8 cellular contexts compared by ENCODE assay signal in genomic region chr3:50246517-50246954, GRCh38. TPM values are rescaled to one million over a fixed set of nuclear protein-coding genes. Genes with fewer than 3 reads are reported as not detected.
DNase-seq lines count a peak whose midpoint lies in the region; ATAC-seq and TF ChIP-seq lines count a peak whose summit lies in the region.

No MANE protein-coding gene starts in this region.

- DNase-seq in AG10803 (ENCODE audit: low read depth) (peak; percentile 84), coronary artery (ENCODE audit: low spot score) (no peak), NCI-H748 (lab: John Stamatoyannopoulos, UW; ENCODE audit: unreplicated experiment) (no peak)
- peak; percentile 87 for DNase-seq in Jurkat, Clone E6-1 (ENCODE audit: low read depth, low spot score)
- DNase-seq in activated CD4-positive, alpha-beta T cell treated with anti-CD3 and anti-CD28 coated beads for 24 hours (ENCODE audit: low read depth in 2 of 2): peak; percentile 71 to 73
- peak; percentile 78 to 94 for DNase-seq in stimulated activated CD8-positive, alpha-beta memory T cell treated with anti-CD3 and anti-CD28 coated beads, Interleukin-7, amount 100 ng/mL, for 48 hours (ENCODE audit: extremely low read depth in 1 of 2, low read depth in 1 of 2)

- H3K9ac ChIP-seq in mucosa of rectum (ENCODE audit: low read depth in 1 of 2, low read length in 2 of 2): peak overlapping the region; percentile 70 to 72

- TF ChIP-seq CTCF in AG10803 (conservative IDR thresholded peaks at IDR 0.05; ENCODE audit: low read length) (no peak), coronary artery (IDR thresholded peaks at IDR 0.05) (peak; percentile 41)

- H3K36me3 ChIP-seq in mucosa of rectum (ENCODE audit: control insufficient read depth in 2 of 2, insufficient read depth in 2 of 2, low read length in 2 of 2): peaks cover 4 to 13% of the 10 kb centered on the region in 2 donors

- peak; percentile 31 for ATAC-seq in GM21367 (IDR thresholded peaks at IDR 0.05; ENCODE audit: unreplicated experiment)

- H3K27ac ChIP-seq in coronary artery: peak overlapping the region; percentile 38 to 91
- peak overlapping the region; percentile 26 to 81 for H3K27ac ChIP-seq in mucosa of rectum (ENCODE audit: low read depth in 2 of 2, low read length in 2 of 2)

- H3K27me3 ChIP-seq in mucosa of rectum (ENCODE audit: control insufficient read depth in 2 of 2, insufficient read depth in 2 of 2, low read length in 2 of 2): no peaks in the 10 kb centered on the region

- H3K9me3 ChIP-seq in mucosa of rectum (ENCODE audit: control insufficient read depth in 2 of 2, low read length in 2 of 2): no peaks in the 10 kb centered on the region

- H3K4me3 ChIP-seq in AG10803 (ENCODE audit: low read length) (peak overlapping the region; percentile 33), coronary artery (peak overlapping the region; percentile 72), mucosa of rectum (ENCODE audit: low read length in 2 of 2) (peak overlapping the region in 1 of 2 donors; percentile 76)
- peak overlapping the region; percentile 60 for H3K4me3 ChIP-seq in Jurkat, Clone E6-1 (ENCODE audit: low read length)

- peaks cover 60 to 70% of the 10 kb centered on the region in 2 donors for H3K4me1 ChIP-seq in mucosa of rectum (ENCODE audit: control insufficient read depth in 2 of 2, insufficient read depth in 2 of 2, low read length in 2 of 2)

RNA-seq across cellular contexts. Expression of gene GNAI2, which starts 10.5 kb away (rescaled TPM):
- 279 TPM for polyA plus RNA-seq in Jurkat, Clone E6-1 (2012; ENCODE audit: insufficient read depth, insufficient read length)

RNA-seq across cellular contexts. Expression of gene SEMA3B, which starts 22.4 kb away (rescaled TPM):
- polyA plus RNA-seq in Jurkat, Clone E6-1 (2012; ENCODE audit: insufficient read depth, insufficient read length): 1.2 TPM

RNA-seq across cellular contexts. Expression of gene LSMEM2, which starts 32.4 kb away (rescaled TPM):
- polyA plus RNA-seq in Jurkat, Clone E6-1 (2012; ENCODE audit: insufficient read depth, insufficient read length): not detected

RNA-seq across cellular contexts. Expression of gene SLC38A3, which starts 41.5 kb away (rescaled TPM):
- polyA plus RNA-seq in Jurkat, Clone E6-1 (2012; ENCODE audit: insufficient read depth, insufficient read length): 2.0 TPM

RNA-seq across cellular contexts. Expression of gene IFRD2, which starts 45.7 kb away (rescaled TPM):
- 140 TPM for polyA plus RNA-seq in Jurkat, Clone E6-1 (2012; ENCODE audit: insufficient read depth, insufficient read length)

Comparison
In these comparisons a context has a peak if more than half of its experiments do, and no peak if none do; other contexts are left out.
1. DNase-seq: peak in AG10803 (single experiment), Jurkat, Clone E6-1 (single experiment), activated CD4-positive, alpha-beta T cell treated with anti-CD3 and anti-CD28 coated beads for 24 hours (2 of 2) and stimulated activated CD8-positive, alpha-beta memory T cell treated with anti-CD3 and anti-CD28 coated beads, Interleukin-7, amount 100 ng/mL, for 48 hours (2 of 2); none in coronary artery (single experiment) and NCI-H748 (single experiment).